ENCODE assay signal across 13 cellular contexts in genomic region chr9:136588663-136589464, GRCh38. TPM values are rescaled to one million over a fixed set of nuclear protein-coding genes. Genes with fewer than 3 reads are reported as not detected.
DNase-seq lines count a peak whose midpoint lies in the region; ATAC-seq and TF ChIP-seq lines count a peak whose summit lies in the region.
"Had no signal": no experiment of that assay in that cellular context is flagged by ENCODE, and none has a peak within 500 bp of the region (broad histone marks: within the 10 kb centered on the region; RNA-seq: fewer than 3 reads in every experiment).

No MANE protein-coding gene starts in this region.

- peaks cover 10% of the 10 kb centered on the region for H3K4me1 Mint-ChIP-seq in activated T-cell treated with anti-CD3 and anti-CD28 coated beads, Interleukin-2, amount 50 U/mL, for 4 hours (ENCODE audit: low read depth)
- H3K4me1 Mint-ChIP-seq in stimulated activated memory B cell treated with anti-CD40 and anti-IgM and Interleukin-4, amounts not matched to agents 10 μg/mL and 1 μg/mL and 100 μg/mL, for 72 hours: peaks cover 21% of the 10 kb centered on the region

- TF ChIP-seq CTCF in RWPE1 (conservative IDR thresholded peaks at IDR 0.05; ENCODE audit: low read depth): no peak

- H3K27me3 Mint-ChIP-seq in activated T-cell treated with anti-CD3 and anti-CD28 coated beads, Interleukin-2, amount 50 U/mL, for 4 hours (ENCODE audit: low read depth): peaks cover 2% of the 10 kb centered on the region
- H3K27me3 Mint-ChIP-seq in stimulated activated memory B cell treated with anti-CD40 and anti-IgM and Interleukin-4, amounts not matched to agents 10 μg/mL and 1 μg/mL and 100 μg/mL, for 72 hours: peaks cover 62% of the 10 kb centered on the region

- H3K27ac Mint-ChIP-seq in stimulated activated memory B cell treated with anti-CD40 and anti-IgM and Interleukin-4, amounts not matched to agents 10 μg/mL and 1 μg/mL and 100 μg/mL, for 72 hours: peak overlapping the region; percentile 36

- H3K9me3 ChIP-seq in iPS-15b (ENCODE audit: control insufficient read depth, insufficient read depth, low read length): no peaks in the 10 kb centered on the region
- H3K9me3 ChIP-seq: ovary, thoracic aorta had no signal

- H3K4me3 ChIP-seq in iPS-15b (ENCODE audit: low read depth, low read length): peak overlapping the region; percentile 26
- H3K4me3 ChIP-seq: ovary, thoracic aorta had no signal

- POLR2A ChIA-PET in RWPE1 (lab: Yijun Ruan, JAX; ENCODE audit: low non-redundant PET): interaction anchor here (0.6 kb wide), 2 partner anchors 25 to 34 kb away, joined by 7 to 8 read pairs; no protein-coding TSS in a partner anchor
- POLR2A ChIA-PET in HEK293T (lab: Yijun Ruan, JAX): interaction anchor here (0.8 kb wide), 1 partner anchor 16 kb away, joined by 3 read pairs; no protein-coding TSS in a partner anchor

- peak overlapping the region; percentile 34 for H3K27ac ChIP-seq in RWPE1
- H3K27ac ChIP-seq: ovary, thoracic aorta had no signal

- CTCF ChIA-PET in RWPE1 (lab: Yijun Ruan, JAX) (interaction anchor here (0.5 kb wide), 1 partner anchor 36 kb away, joined by 3 read pairs; no protein-coding TSS in a partner anchor), HEK293T (lab: Yijun Ruan, JAX) (no interaction called here)

- peaks cover 12% of the 10 kb centered on the region for H3K4me1 ChIP-seq in iPS-15b (ENCODE audit: control insufficient read depth, insufficient read depth, low read length)

- peak overlapping the region; percentile 16 for H3K4me3 Mint-ChIP-seq in activated T-cell treated with anti-CD3 and anti-CD28 coated beads, Interleukin-2, amount 50 U/mL, for 4 hours
- no peak overlapping the region for H3K4me3 Mint-ChIP-seq in stimulated activated memory B cell treated with anti-CD40 and anti-IgM and Interleukin-4, amounts not matched to agents 10 μg/mL and 1 μg/mL and 100 μg/mL, for 72 hours

- no peaks in the 10 kb centered on the region for H3K36me3 Mint-ChIP-seq in activated T-cell treated with anti-CD3 and anti-CD28 coated beads, Interleukin-2, amount 50 U/mL, for 4 hours (ENCODE audit: insufficient read depth)
- no peaks in the 10 kb centered on the region for H3K36me3 Mint-ChIP-seq in stimulated activated memory B cell treated with anti-CD40 and anti-IgM and Interleukin-4, amounts not matched to agents 10 μg/mL and 1 μg/mL and 100 μg/mL, for 72 hours

- H3K9me3 Mint-ChIP-seq in activated T-cell treated with anti-CD3 and anti-CD28 coated beads, Interleukin-2, amount 50 U/mL, for 4 hours: no peaks in the 10 kb centered on the region
- H3K9me3 Mint-ChIP-seq in stimulated activated memory B cell treated with anti-CD40 and anti-IgM and Interleukin-4, amounts not matched to agents 10 μg/mL and 1 μg/mL and 100 μg/mL, for 72 hours: no peaks in the 10 kb centered on the region

- no peaks in the 10 kb centered on the region for H3K27me3 ChIP-seq in iPS-15b (ENCODE audit: control insufficient read depth, insufficient read depth, low read length)
- H3K27me3 ChIP-seq: ovary had no signal

- H3K36me3 ChIP-seq in iPS-15b (ENCODE audit: control insufficient read depth, insufficient read depth, low read length): no peaks in the 10 kb centered on the region
- H3K36me3 ChIP-seq: ovary, thoracic aorta had no signal

- peak; percentile 26 to 66 for ATAC-seq in activated T-cell treated with anti-CD3 and anti-CD28 coated beads, Interleukin-2, amount 50 U/mL, for 4 hours
- ATAC-seq in stimulated activated memory B cell treated with anti-CD40 and anti-IgM and Interleukin-4, amounts not matched to agents 10 μg/mL and 1 μg/mL and 100 μg/mL, for 72 hours: peak; percentile 3
- ATAC-seq in GM19467 (IDR thresholded peaks at IDR 0.05; ENCODE audit: unreplicated experiment): no peak
- ATAC-seq: Panc1 had no signal

- no peak for DNase-seq in activated T-cell treated with anti-CD3 and anti-CD28 coated beads, Interleukin-2, amount 50 U/mL, for 4 hours
- DNase-seq in activated T-cell treated with anti-CD3 and anti-CD28 coated beads, Interleukin-2, amount 50 U/mL, for 1 hour: no peak
- DNase-seq in RWPE1 (ENCODE audit: low spot score) (no peak), EL (no peak), HEK293T (ENCODE audit: extremely low spot score) (no peak)
- DNase-seq: NCI-H146; stimulated activated CD4-positive, alpha-beta T cell treated with anti-CD3 and anti-CD28 coated beads, Interleukin-4, amount 100 ng/mL, for 24 hours had no signal

- H3K9ac ChIP-seq in iPS-15b (ENCODE audit: low read depth, low read length): peak overlapping the region; percentile 60

TF ChIP-seq in HEK293T, 16 proteins besides CTCF, POLR2A, EP300 and RAD21:
- TF ChIP-seq PKNOX1 (IDR thresholded peaks at IDR 0.05) (no peak), SP1 (IDR thresholded peaks at IDR 0.05) (no peak)
TF ChIP-seq in HEK293T: peak in this region for 0.

RNA-seq across cellular contexts. Expression of gene NOTCH1, which starts 43.0 kb away (rescaled TPM):
- 100 to 1,000 TPM; 124 to 128 (median 125) TPM for total RNA-seq in activated T-cell treated with anti-CD3 and anti-CD28 coated beads, Interleukin-2, amount 50 U/mL, for 4 hours
